Comparison of ENCODE assay signal across 29 cellular contexts in genomic region chr2:50455351-50455750, GRCh38.
DNase-seq lines count a peak whose midpoint lies in the region; ATAC-seq and TF ChIP-seq lines count a peak whose summit lies in the region.
"Had no signal": no experiment of that assay in that cellular context is flagged by ENCODE, and none has a peak within 500 bp of the region (broad histone marks: within the 10 kb centered on the region; RNA-seq: fewer than 3 reads in every experiment).

No MANE protein-coding gene starts in this region.

- no peaks in the 10 kb centered on the region for H4K20me1 ChIP-seq in SK-N-SH (ENCODE audit: insufficient read depth)
- H4K20me1 ChIP-seq: BLaER1; BLaER1 treated with 17β-estradiol and CSF1 and Interleukin-3, amounts not matched to agents 10 nM and 100 nM had no signal

- TF ChIP-seq EP300 in SK-N-SH (IDR thresholded peaks at IDR 0.05; ENCODE audit: borderline replicate concordance in 1 of 2, low read depth in 1 of 2, low read length in 1 of 2) = peak in 1 of 2 experiments; percentile 90; a peak in 2 of 4 replicates

- no peaks in the 10 kb centered on the region for H3F3A ChIP-seq in SK-N-SH (replicated peaks; ENCODE audit: insufficient read depth)

- H3K27ac ChIP-seq in SK-N-SH (ENCODE audit: low read depth in 2 of 2, low read length in 1 of 2) = peak overlapping the region in 1 of 2 experiments; percentile 75; a peak in 2 of 4 replicates
- H3K27ac ChIP-seq: 22Rv1; A549; BLaER1; BLaER1 treated with 17β-estradiol and CSF1 and Interleukin-3, amounts not matched to agents 10 nM and 100 nM; C4-2B had no signal

- TF ChIP-seq CTCF in SK-N-SH (IDR thresholded peaks at IDR 0.05) = no peak

- no peak for ATAC-seq in SK-N-SH treated with all-trans-retinoic acid at 6 μM for 48 hours
- ATAC-seq: A549; CD8-positive, alpha-beta T cell had no signal

- no peak for TF ChIP-seq RAD21 in SK-N-SH (IDR thresholded peaks at IDR 0.05; ENCODE audit: low read length)

- POLR2A ChIA-PET in SK-N-SH (lab: Yijun Ruan, JAX) = no interaction called here

- no peaks in the 10 kb centered on the region for H3K36me3 ChIP-seq in SK-N-SH (replicated peaks in 1 of 2; ENCODE audit: control insufficient read depth in 1 of 2, insufficient read depth in 2 of 2, low read length in 1 of 2)
- H3K36me3 ChIP-seq: BE2C; BLaER1; BLaER1 treated with 17β-estradiol and CSF1 and Interleukin-3, amounts not matched to agents 10 nM and 100 nM had no signal

- no peaks in the 10 kb centered on the region for H3K9me3 ChIP-seq in SK-N-SH
- H3K9me3 ChIP-seq: A549; BE2C; BLaER1; BLaER1 treated with 17β-estradiol and CSF1 and Interleukin-3, amounts not matched to agents 10 nM and 100 nM; Caco-2 had no signal

- H3K79me2 ChIP-seq in SK-N-SH (ENCODE audit: insufficient read depth) = no peaks in the 10 kb centered on the region

- H3K9ac ChIP-seq in SK-N-SH = no peak overlapping the region
- H3K9ac ChIP-seq: BLaER1; BLaER1 treated with 17β-estradiol and CSF1 and Interleukin-3, amounts not matched to agents 10 nM and 100 nM had no signal

- peaks cover 0 to 4% of the 10 kb centered on the region in 2 experiments; a peak in 2 of 4 replicates for H3K4me1 ChIP-seq in SK-N-SH (ENCODE audit: control insufficient read depth in 1 of 2, insufficient read depth in 2 of 2, low read depth in 1 of 2, low read length in 1 of 2)
- H3K4me1 ChIP-seq: A549; BE2C; BLaER1; BLaER1 treated with 17β-estradiol and CSF1 and Interleukin-3, amounts not matched to agents 10 nM and 100 nM; Caco-2 had no signal

- H3K4me3 ChIP-seq in SK-N-SH (ENCODE audit: low read depth in 2 of 2, low read length in 1 of 2) = no peak overlapping the region
- H3K4me3 ChIP-seq: A549; BLaER1; BLaER1 treated with 17β-estradiol and CSF1 and Interleukin-3, amounts not matched to agents 10 nM and 100 nM had no signal

- CTCF ChIA-PET in SK-N-SH (lab: Yijun Ruan, JAX) = interaction anchor here (1.0 to 1.2 kb wide), 4 partner anchors 36 to 511 kb away, joined by 3 to 4 read pairs (median 4); no protein-coding TSS in a partner anchor

- no peaks in the 10 kb centered on the region for H3K9me2 ChIP-seq in SK-N-SH

- H3K27me3 ChIP-seq in SK-N-SH (ENCODE audit: insufficient read depth) = no peaks in the 10 kb centered on the region
- H3K27me3 ChIP-seq: BE2C; BLaER1; BLaER1 treated with 17β-estradiol and CSF1 and Interleukin-3, amounts not matched to agents 10 nM and 100 nM had no signal

- H2AFZ ChIP-seq in SK-N-SH (ENCODE audit: low read depth) = no peak overlapping the region

- no peak overlapping the region for H3K4me2 ChIP-seq in SK-N-SH
- H3K4me2 ChIP-seq: A549; BLaER1; BLaER1 treated with 17β-estradiol and CSF1 and Interleukin-3, amounts not matched to agents 10 nM and 100 nM had no signal

- no peak for DNase-seq in SK-N-SH
- DNase-seq in SK-N-DZ (ENCODE audit: low spot score) = peak; percentile 28
- DNase-seq in AG08395 (ENCODE audit: low spot score) = no peak
- DNase-seq: 8988T; ACHN; AML-193; BE2C; C1 segment of cervical spinal cord; Caco-2; Calu3; CD4-positive, alpha-beta memory T cell; CD4-positive, alpha-beta T cell; CD4-positive, CD25-positive, alpha-beta regulatory T cell; CD8-positive, alpha-beta memory T cell; CD8-positive, alpha-beta T cell; COR-L47; DMS 273 treated with DMSO at 0.1 percent for 48 hours; DMS153; DMS53; DMS79; DMS79 treated with DMSO at 0.1 percent for 48 hours; DND-41; EL had no signal

TF ChIP-seq in SK-N-SH, 30 proteins besides CTCF, POLR2A, EP300 and RAD21 (continues in another document):
- TF ChIP-seq IRF3 (IDR thresholded peaks at IDR 0.05; ENCODE audit: low read depth, low read length) (no peak), GABPA (IDR thresholded peaks at IDR 0.05; ENCODE audit: low read depth) (no peak), FOSL2 (IDR thresholded peaks at IDR 0.05; ENCODE audit: borderline replicate concordance, low read depth) (no peak), TAF1 (IDR thresholded peaks at IDR 0.05; ENCODE audit: borderline replicate concordance, low read depth, low read length) (no peak), TCF12 (IDR thresholded peaks at IDR 0.05) (no peak), TEAD4 (IDR thresholded peaks at IDR 0.05; ENCODE audit: borderline replicate concordance, insufficient read depth) (no peak)
- TF ChIP-seq, protein P1, sequence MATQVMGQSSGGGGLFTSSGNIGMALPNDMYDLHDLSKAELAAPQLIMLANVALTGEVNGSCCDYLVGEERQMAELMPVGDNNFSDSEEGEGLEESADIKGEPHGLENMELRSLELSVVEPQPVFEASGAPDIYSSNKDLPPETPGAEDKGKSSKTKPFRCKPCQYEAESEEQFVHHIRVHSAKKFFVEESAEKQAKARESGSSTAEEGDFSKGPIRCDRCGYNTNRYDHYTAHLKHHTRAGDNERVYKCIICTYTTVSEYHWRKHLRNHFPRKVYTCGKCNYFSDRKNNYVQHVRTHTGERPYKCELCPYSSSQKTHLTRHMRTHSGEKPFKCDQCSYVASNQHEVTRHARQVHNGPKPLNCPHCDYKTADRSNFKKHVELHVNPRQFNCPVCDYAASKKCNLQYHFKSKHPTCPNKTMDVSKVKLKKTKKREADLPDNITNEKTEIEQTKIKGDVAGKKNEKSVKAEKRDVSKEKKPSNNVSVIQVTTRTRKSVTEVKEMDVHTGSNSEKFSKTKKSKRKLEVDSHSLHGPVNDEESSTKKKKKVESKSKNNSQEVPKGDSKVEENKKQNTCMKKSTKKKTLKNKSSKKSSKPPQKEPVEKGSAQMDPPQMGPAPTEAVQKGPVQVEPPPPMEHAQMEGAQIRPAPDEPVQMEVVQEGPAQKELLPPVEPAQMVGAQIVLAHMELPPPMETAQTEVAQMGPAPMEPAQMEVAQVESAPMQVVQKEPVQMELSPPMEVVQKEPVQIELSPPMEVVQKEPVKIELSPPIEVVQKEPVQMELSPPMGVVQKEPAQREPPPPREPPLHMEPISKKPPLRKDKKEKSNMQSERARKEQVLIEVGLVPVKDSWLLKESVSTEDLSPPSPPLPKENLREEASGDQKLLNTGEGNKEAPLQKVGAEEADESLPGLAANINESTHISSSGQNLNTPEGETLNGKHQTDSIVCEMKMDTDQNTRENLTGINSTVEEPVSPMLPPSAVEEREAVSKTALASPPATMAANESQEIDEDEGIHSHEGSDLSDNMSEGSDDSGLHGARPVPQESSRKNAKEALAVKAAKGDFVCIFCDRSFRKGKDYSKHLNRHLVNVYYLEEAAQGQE (IDR thresholded peaks at IDR 0.05; ENCODE audit: low read depth, low read length) = no peak

TF ChIP-seq in SK-N-SH treated with all-trans-retinoic acid at 6 μM for 48 hours, 23 proteins besides CTCF, POLR2A, EP300 and RAD21 (continues in another document):
- no peak for TF ChIP-seq GLIS3 (CRISPR knock-in tag; IDR thresholded peaks at IDR 0.05)
- no peak for TF ChIP-seq SNAI2 (CRISPR knock-in tag; IDR thresholded peaks at IDR 0.05)
- TF ChIP-seq ZNF565 (CRISPR knock-in tag; conservative IDR thresholded peaks at IDR 0.05; ENCODE audit: low read depth) = no peak
- TF ChIP-seq, protein P2, sequence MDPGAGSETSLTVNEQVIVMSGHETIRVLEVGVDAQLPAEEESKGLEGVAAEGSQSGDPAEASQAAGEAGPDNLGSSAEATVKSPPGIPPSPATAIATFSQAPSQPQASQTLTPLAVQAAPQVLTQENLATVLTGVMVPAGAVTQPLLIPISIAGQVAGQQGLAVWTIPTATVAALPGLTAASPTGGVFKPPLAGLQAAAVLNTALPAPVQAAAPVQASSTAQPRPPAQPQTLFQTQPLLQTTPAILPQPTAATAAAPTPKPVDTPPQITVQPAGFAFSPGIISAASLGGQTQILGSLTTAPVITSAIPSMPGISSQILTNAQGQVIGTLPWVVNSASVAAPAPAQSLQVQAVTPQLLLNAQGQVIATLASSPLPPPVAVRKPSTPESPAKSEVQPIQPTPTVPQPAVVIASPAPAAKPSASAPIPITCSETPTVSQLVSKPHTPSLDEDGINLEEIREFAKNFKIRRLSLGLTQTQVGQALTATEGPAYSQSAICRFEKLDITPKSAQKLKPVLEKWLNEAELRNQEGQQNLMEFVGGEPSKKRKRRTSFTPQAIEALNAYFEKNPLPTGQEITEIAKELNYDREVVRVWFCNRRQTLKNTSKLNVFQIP (CRISPR knock-in tag; IDR thresholded peaks at IDR 0.05; ENCODE audit: borderline replicate concordance, low read depth) = no peak
- TF ChIP-seq CSDC2 (CRISPR knock-in tag; IDR thresholded peaks at IDR 0.05) = no peak
- TF ChIP-seq BACH2 (CRISPR knock-in tag; IDR thresholded peaks at IDR 0.05; ENCODE audit: borderline replicate concordance) = no peak
- no peak for TF ChIP-seq PPARA (CRISPR knock-in tag; IDR thresholded peaks at IDR 0.05; ENCODE audit: borderline replicate concordance)
- TF ChIP-seq ZNF70 (CRISPR knock-in tag; IDR thresholded peaks at IDR 0.05) = no peak
- no peak for TF ChIP-seq CREB5 (CRISPR knock-in tag; IDR thresholded peaks at IDR 0.05; ENCODE audit: low read depth)
